Comparison of ENCODE assay signal across 38 cellular contexts in genomic region chr6:35747877-35748276, GRCh38. TPM values are rescaled to one million over a fixed set of nuclear protein-coding genes. Genes with fewer than 3 reads are reported as not detected.
"Had no signal": no experiment of that assay in that cellular context is flagged by ENCODE, and none has a peak within 500 bp of the region (broad histone marks: within the 10 kb centered on the region; RNA-seq: fewer than 3 reads in every experiment).

No MANE protein-coding gene starts in this region.

- H3K36me3 ChIP-seq: MG63 had no signal

- H3K27me3 ChIP-seq: MG63 had no signal

- H3K4me3 ChIP-seq: MG63 had no signal

- DNase-seq: Karpas-422, Kasumi-1, MG63, MM.1S, MV-4-11, NCI-H1048, NCI-H1092, NCI-H1092 treated with DMSO at 0.1 percent for 48 hours, NCI-H1105, NCI-H1105 treated with DMSO at 0.1 percent for 48 hours, NCI-H1417, NCI-H1417 treated with DMSO at 0.1 percent for 48 hours, NCI-H1436, NCI-H1436 treated with DMSO at 0.1 percent for 48 hours, NCI-H146, NCI-H1694, NCI-H1694 treated with DMSO at 0.1 percent for 48 hours, NCI-H187, NCI-H187 treated with DMSO at 0.1 percent for 48 hours, NCI-H1930, NCI-H2029, NCI-H2029 treated with DMSO at 0.1 percent for 48 hours, NCI-H2081, NCI-H2081 treated with DMSO at 0.1 percent for 48 hours, NCI-H2107, NCI-H2171, NCI-H2171 treated with DMSO at 0.1 percent for 48 hours, NCI-H2227 treated with DMSO at 0.1 percent for 48 hours, NCI-H226, NCI-H345, NCI-H446, NCI-H446 treated with DMSO at 0.1 percent for 48 hours, NCI-H510A, NCI-H510A treated with DMSO at 0.1 percent for 48 hours had no signal

RNA-seq across cellular contexts. Expression of gene CLPSL2, which starts 28.5 kb away (rescaled TPM):
- total RNA-seq: LHCN-M2, M059J, MCF 10A, NCI-H460 had no signal

RNA-seq across cellular contexts. Expression of gene CLPSL1, which starts 32.9 kb away (rescaled TPM):
- total RNA-seq: LHCN-M2, M059J, MCF 10A, NCI-H460 had no signal

RNA-seq across cellular contexts. Expression of gene CLPS, which starts 49.2 kb away (rescaled TPM):
- total RNA-seq: LHCN-M2, M059J, MCF 10A, NCI-H460 had no signal

RNA-seq across cellular contexts. Expression of gene LHFPL5, which starts 57.3 kb away (rescaled TPM):
- total RNA-seq: M059J, MCF 10A, NCI-H460 had no signal
